ENCODE assay signal across 8 cellular contexts in genomic region chr2:88055436-88056128, GRCh38.
DNase-seq lines count a peak whose midpoint lies in the region; ATAC-seq lines count a peak whose summit lies in the region.

KRCC1 (minus strand) TSS chr2:88055783; CDS start chr2:88028563, 27,220 bp downstream.

- peaks cover 25% of the 10 kb centered on the region for H3K36me3 Mint-ChIP-seq in activated naive CD4-positive, alpha-beta T cell treated with anti-CD3 and anti-CD28 coated beads, Interleukin-2, amount 10 ng/mL, durations not matched to agents 7 days and 5 days

- H3K27ac ChIP-seq in SK-N-MC (peak within 1 kb of the TSS; percentile 77; the same call in 1 of the 2 replicates), substantia nigra (ENCODE audit: low read depth, low read length, poor library complexity, severe bottlenecking) (peak within 1 kb of the TSS; percentile 77)

- peak; percentile 95 for ATAC-seq in HG02588 (IDR thresholded peaks at IDR 0.05; ENCODE audit: unreplicated experiment)

- H3K4me1 Mint-ChIP-seq in activated naive CD4-positive, alpha-beta T cell treated with anti-CD3 and anti-CD28 coated beads, Interleukin-2, amount 10 ng/mL, durations not matched to agents 7 days and 5 days: peaks cover 67% of the 10 kb centered on the region

- CTCF ChIA-PET in activated naive CD4-positive, alpha-beta T cell treated with anti-CD3 and anti-CD28 coated beads, Interleukin-2, amount 10 ng/mL, durations not matched to agents 7 days and 5 days (lab: Charles Lee): no interaction called here

- no peaks in the 10 kb centered on the region for H3K36me3 ChIP-seq in SK-N-MC (ENCODE audit: insufficient read depth, low read length)

- H3K9ac ChIP-seq in SK-N-MC (ENCODE audit: insufficient read length): peak within 1 kb of the TSS; percentile 94

- H3K4me3 ChIP-seq in GM08714 (ENCODE audit: low read length) (peak within 1 kb of the TSS; percentile 98), SK-N-MC (peak within 1 kb of the TSS; percentile 90)

- no peaks in the 10 kb centered on the region for H3K9me3 Mint-ChIP-seq in activated naive CD4-positive, alpha-beta T cell treated with anti-CD3 and anti-CD28 coated beads, Interleukin-2, amount 10 ng/mL, durations not matched to agents 7 days and 5 days

- H3K27ac Mint-ChIP-seq in activated naive CD4-positive, alpha-beta T cell treated with anti-CD3 and anti-CD28 coated beads, Interleukin-2, amount 10 ng/mL, durations not matched to agents 7 days and 5 days: peak within 1 kb of the TSS; percentile 94

- no peaks in the 10 kb centered on the region for H3K9me3 ChIP-seq in SK-N-MC (ENCODE audit: low read depth, low read length)

- peak within 1 kb of the TSS; percentile 87 for H3K4me3 Mint-ChIP-seq in activated naive CD4-positive, alpha-beta T cell treated with anti-CD3 and anti-CD28 coated beads, Interleukin-2, amount 10 ng/mL, durations not matched to agents 7 days and 5 days

- no peaks in the 10 kb centered on the region for H3K27me3 Mint-ChIP-seq in activated naive CD4-positive, alpha-beta T cell treated with anti-CD3 and anti-CD28 coated beads, Interleukin-2, amount 10 ng/mL, durations not matched to agents 7 days and 5 days

- DNase-seq in NCI-H1048 (lab: John Stamatoyannopoulos, UW) (peak; percentile 89), SK-N-MC (ENCODE audit: low read depth, low spot score) (peak; percentile 59), germinal center (ENCODE audit: low spot score) (peak; percentile 96), non-pigmented ciliary epithelial cell (ENCODE audit: low read depth) (peak; percentile 79), substantia nigra (lab: John Stamatoyannopoulos, UW) (peak; percentile 74 to 97 (median 91))
- DNase-seq in activated naive CD4-positive, alpha-beta T cell treated with anti-CD3 and anti-CD28 coated beads, Interleukin-2, amount 10 ng/mL, durations not matched to agents 7 days and 5 days: peak; percentile 96

Comparison
In these comparisons a context has a peak if more than half of its experiments do, and no peak if none do; other contexts are left out.
1. Peak in every context shown above with its lines: DNase-seq, ATAC-seq, H3K4me3 ChIP-seq and H3K27ac ChIP-seq.